Comparison of ENCODE assay signal across 19 cellular contexts in genomic region chr11:130624946-130625345, GRCh38.
"Had no signal": no experiment of that assay in that cellular context is flagged by ENCODE, and none has a peak within 500 bp of the region (broad histone marks: within the 10 kb centered on the region; RNA-seq: fewer than 3 reads in every experiment).

No MANE protein-coding gene starts in this region.

- H3K4me3 ChIP-seq: esophagus muscularis mucosa, heart right ventricle, left ventricle myocardium inferior, lung, ovary, spleen, tibial nerve had no signal

- ATAC-seq: activated CD4-positive, alpha-beta T cell treated with anti-CD3 and anti-CD28 coated beads for 36 hours; T-cell had no signal

- H3K27ac ChIP-seq: ovary, spleen had no signal

- H3K27me3 ChIP-seq: esophagus muscularis mucosa, heart right ventricle, ovary, tibial nerve had no signal

- DNase-seq: activated CD4-positive, alpha-beta T cell treated with anti-CD3 and anti-CD28 coated beads for 36 hours; activated CD4-positive, CD25-positive, alpha-beta regulatory T cell; activated effector memory CD4-positive, alpha-beta T cell treated with Interleukin-2 at 50 U/mL for 16 hours; activated naive CD4-positive, alpha-beta T cell treated with anti-CD3 and anti-CD28 coated beads, Interleukin-2, amount 50 U/mL, for 16 hours; amniotic stem cell; dermis blood vessel endothelial cell; effector CD4-positive, alpha-beta T cell; foreskin melanocyte; heart right ventricle; left ventricle myocardium inferior; ovary; retina; spleen; stimulated activated CD4-positive, alpha-beta T cell treated with anti-CD3 and anti-CD28 coated beads, Interleukin-2, amount 100 ng/mL, for 48 hours; stimulated activated naive CD4-positive, alpha-beta T cell treated with Interleukin-2 at 50 U/mL for 16 hours; T-cell had no signal

- H3K36me3 ChIP-seq: esophagus muscularis mucosa, heart right ventricle, left ventricle myocardium inferior, ovary, spleen, tibial nerve had no signal

- H3K9me3 ChIP-seq: esophagus muscularis mucosa, left ventricle myocardium inferior, ovary, spleen, tibial nerve had no signal

- H3K4me1 ChIP-seq: spleen had no signal
